8 cellular contexts compared by ENCODE assay signal in genomic region chr19:8580710-8581281, GRCh38. TPM values are rescaled to one million over a fixed set of nuclear protein-coding genes. Genes with fewer than 3 reads are reported as not detected.
DNase-seq lines count a peak whose midpoint lies in the region; ATAC-seq and TF ChIP-seq lines count a peak whose summit lies in the region.

No MANE protein-coding gene starts in this region.

- no peak overlapping the region for H3K23ac ChIP-seq in neuronal stem cell (ENCODE audit: low read depth, low read length, poor library complexity)

- DNase-seq in ELR (ENCODE audit: low read depth): peak; percentile 79
- DNase-seq in HT-29 (ENCODE audit: low spot score): peak; percentile 72
- peak; percentile 79 for DNase-seq in RKO (ENCODE audit: low spot score)
- DNase-seq in activated T-cell treated with anti-CD3 and anti-CD28 coated beads, Interleukin-2, amount 50 U/mL, for 72 hours: peak; percentile 86 to 92
- peak; percentile 77 for DNase-seq in fibroblast of pulmonary artery (ENCODE audit: low read depth)
- peak; percentile 86 for DNase-seq in neuronal stem cell (ENCODE audit: low spot score)
- DNase-seq in suprapubic skin (ENCODE audit: low spot score in 2 of 2): peak; percentile 87 to 89

- H2BK120ac ChIP-seq in neuronal stem cell (ENCODE audit: low read depth, low read length): no peak overlapping the region

- no peak overlapping the region for H2BK5ac ChIP-seq in neuronal stem cell (ENCODE audit: low read length)

- no peak overlapping the region for H3K9ac ChIP-seq in neuronal stem cell (ENCODE audit: low read depth, low read length, poor library complexity)

- no peak overlapping the region for H2BK12ac ChIP-seq in neuronal stem cell (ENCODE audit: low read length)

- no peak overlapping the region for H3K4ac ChIP-seq in neuronal stem cell (ENCODE audit: low read length)

- H3K27me3 ChIP-seq in neuronal stem cell (ENCODE audit: control insufficient read depth in 3 of 3, insufficient read depth in 3 of 3, low read depth in 1 of 3, low read length in 3 of 3) (peaks cover 0 to 7% (median 3%) of the 10 kb centered on the region in 3 experiments), suprapubic skin (no peaks in the 10 kb centered on the region)

- TF ChIP-seq POLR2A in suprapubic skin (IDR thresholded peaks at IDR 0.05): no peak

- no peak overlapping the region for H3K14ac ChIP-seq in neuronal stem cell (ENCODE audit: low read length)

- peak overlapping the region; percentile 18 for H3K4me2 ChIP-seq in neuronal stem cell (ENCODE audit: insufficient read depth, low read length, poor library complexity, severe bottlenecking)

- no peak for TF ChIP-seq EP300 in suprapubic skin (IDR thresholded peaks at IDR 0.05)

- peaks cover 0 to 1% of the 10 kb centered on the region in 2 donors for H3K4me1 ChIP-seq in neuronal stem cell (ENCODE audit: control insufficient read depth in 2 of 2, insufficient read depth in 1 of 2, low read depth in 1 of 2, low read length in 2 of 2)
- peaks cover 29% of the 10 kb centered on the region for H3K4me1 ChIP-seq in suprapubic skin

- H3K9me3 ChIP-seq in neuronal stem cell (replicated peaks in 1 of 2; ENCODE audit: control insufficient read depth in 2 of 2, insufficient read depth in 1 of 2, low read depth in 1 of 2, low read length in 2 of 2): no peaks in the 10 kb centered on the region
- no peaks in the 10 kb centered on the region for H3K9me3 ChIP-seq in suprapubic skin

- H3K18ac ChIP-seq in neuronal stem cell (ENCODE audit: low read length): peak overlapping the region; percentile 71

- TF ChIP-seq CTCF in fibroblast of pulmonary artery (IDR thresholded peaks at IDR 0.05; ENCODE audit: low read length, missing control alignments) (peak; percentile 87), suprapubic skin (IDR thresholded peaks at IDR 0.05) (peak; percentile 97 to 100)

- peak; percentile 58 to 70 for ATAC-seq in activated T-cell treated with anti-CD3 and anti-CD28 coated beads, Interleukin-2, amount 50 U/mL, for 72 hours (replicated peaks in 1 of 2)
- ATAC-seq in HG02678 (IDR thresholded peaks at IDR 0.05; ENCODE audit: unreplicated experiment): no peak

- no peaks in the 10 kb centered on the region for H3K36me3 Mint-ChIP-seq in activated T-cell treated with anti-CD3 and anti-CD28 coated beads, Interleukin-2, amount 50 U/mL, for 72 hours (ENCODE audit: insufficient read depth in 2 of 2)

- H3K4me3 Mint-ChIP-seq in activated T-cell treated with anti-CD3 and anti-CD28 coated beads, Interleukin-2, amount 50 U/mL, for 72 hours: no peak overlapping the region

- no CpG with 5 or more reads among the region's 21 CpGs for WGBS in neuronal stem cell (ENCODE audit: extremely low coverage in 2 of 2, insufficient read length in 2 of 2, insufficient replicate concordance in 1 of 2), 2 donors
- WGBS in suprapubic skin: 8% methylated on average over 9 of the region's 21 CpGs

- H2AFZ ChIP-seq in neuronal stem cell (ENCODE audit: low read length): peak overlapping the region; percentile 45

- peaks cover 2% of the 10 kb centered on the region for H3K79me1 ChIP-seq in neuronal stem cell (ENCODE audit: low read depth, low read length)

- H3K36me3 ChIP-seq in neuronal stem cell (replicated peaks in 1 of 2; ENCODE audit: control insufficient read depth in 2 of 2, insufficient read depth in 2 of 2, low read length in 2 of 2) (peaks cover 0 to 6% of the 10 kb centered on the region in 2 donors), suprapubic skin (peaks cover 10% of the 10 kb centered on the region)

- H2BK15ac ChIP-seq in neuronal stem cell (ENCODE audit: low read length): no peak overlapping the region

- H3K9me3 Mint-ChIP-seq in activated T-cell treated with anti-CD3 and anti-CD28 coated beads, Interleukin-2, amount 50 U/mL, for 72 hours: no peaks in the 10 kb centered on the region

- H3K27ac ChIP-seq in neuronal stem cell (replicated peaks; ENCODE audit: low read length): no peak overlapping the region
- H3K27ac ChIP-seq in suprapubic skin: no peak overlapping the region

- H3K4me3 ChIP-seq in fibroblast of pulmonary artery (replicated peaks; ENCODE audit: low read depth, low read length) (no peak overlapping the region), neuronal stem cell (ENCODE audit: low read length in 2 of 2) (no peak overlapping the region), suprapubic skin (no peak overlapping the region)

- H4K91ac ChIP-seq in neuronal stem cell (ENCODE audit: low read depth, low read length, poor library complexity): no peak overlapping the region

- no peak overlapping the region for H3K27ac Mint-ChIP-seq in activated T-cell treated with anti-CD3 and anti-CD28 coated beads, Interleukin-2, amount 50 U/mL, for 72 hours

- peaks cover 29% of the 10 kb centered on the region for H3K4me1 Mint-ChIP-seq in activated T-cell treated with anti-CD3 and anti-CD28 coated beads, Interleukin-2, amount 50 U/mL, for 72 hours (ENCODE audit: low read depth)

- H3K27me3 Mint-ChIP-seq in activated T-cell treated with anti-CD3 and anti-CD28 coated beads, Interleukin-2, amount 50 U/mL, for 72 hours (ENCODE audit: low read depth): peaks cover 6% of the 10 kb centered on the region

- H4K8ac ChIP-seq in neuronal stem cell (ENCODE audit: low read depth, low read length): no peak overlapping the region

- H2AK5ac ChIP-seq in neuronal stem cell (ENCODE audit: low read depth, low read length): peak overlapping the region; percentile 74

RNA-seq across cellular contexts. Expression of gene MYO1F, which starts 3.6 kb away (rescaled TPM):
- not detected in 2 replicates for total RNA-seq in HT-29 (2014; rRNA removed; shearing (Covaris generic))
- total RNA-seq in activated T-cell treated with anti-CD3 and anti-CD28 coated beads, Interleukin-2, amount 50 U/mL, for 72 hours: 10 to 100 TPM; 23.3 to 54.1 TPM
- polyA plus RNA-seq in neuronal stem cell (2013, experiment 1 of 2): 0.11 TPM
- polyA plus RNA-seq in neuronal stem cell (2013, experiment 2 of 2): 0.11 TPM
- 10 to 100 TPM in 1 of 4 donors, 1 to 10 TPM in 3; 3.2 to 14.6 (median 3.3) TPM for total RNA-seq in suprapubic skin

RNA-seq across cellular contexts. Expression of gene ADAMTS10, which starts 29.7 kb away (rescaled TPM):
- not detected in 2 replicates for total RNA-seq in HT-29 (2014; rRNA removed; shearing (Covaris generic))
- 1 to 10 TPM; 7.3 to 9.6 TPM for total RNA-seq in activated T-cell treated with anti-CD3 and anti-CD28 coated beads, Interleukin-2, amount 50 U/mL, for 72 hours
- polyA plus RNA-seq in neuronal stem cell (2013, experiment 1 of 2): 5.3 TPM
- polyA plus RNA-seq in neuronal stem cell (2013, experiment 2 of 2): 4.6 TPM
- total RNA-seq in suprapubic skin: 10 to 100 TPM in 1 of 4 donors, 1 to 10 TPM in 3; 1.8 to 39.6 (median 6.2) TPM

RNA-seq across cellular contexts. Expression of gene NFILZ, which starts 49.6 kb away (rescaled TPM):
- not detected in 2 replicates for total RNA-seq in HT-29 (2014; rRNA removed; shearing (Covaris generic))
- total RNA-seq in activated T-cell treated with anti-CD3 and anti-CD28 coated beads, Interleukin-2, amount 50 U/mL, for 72 hours: not detected
- not detected for polyA plus RNA-seq in neuronal stem cell (2013, experiment 1 of 2)
- not detected for polyA plus RNA-seq in neuronal stem cell (2013, experiment 2 of 2)
- not detected for total RNA-seq in suprapubic skin
